ENCODE assay signal across 15 cellular contexts in the genomic region with DNA sequence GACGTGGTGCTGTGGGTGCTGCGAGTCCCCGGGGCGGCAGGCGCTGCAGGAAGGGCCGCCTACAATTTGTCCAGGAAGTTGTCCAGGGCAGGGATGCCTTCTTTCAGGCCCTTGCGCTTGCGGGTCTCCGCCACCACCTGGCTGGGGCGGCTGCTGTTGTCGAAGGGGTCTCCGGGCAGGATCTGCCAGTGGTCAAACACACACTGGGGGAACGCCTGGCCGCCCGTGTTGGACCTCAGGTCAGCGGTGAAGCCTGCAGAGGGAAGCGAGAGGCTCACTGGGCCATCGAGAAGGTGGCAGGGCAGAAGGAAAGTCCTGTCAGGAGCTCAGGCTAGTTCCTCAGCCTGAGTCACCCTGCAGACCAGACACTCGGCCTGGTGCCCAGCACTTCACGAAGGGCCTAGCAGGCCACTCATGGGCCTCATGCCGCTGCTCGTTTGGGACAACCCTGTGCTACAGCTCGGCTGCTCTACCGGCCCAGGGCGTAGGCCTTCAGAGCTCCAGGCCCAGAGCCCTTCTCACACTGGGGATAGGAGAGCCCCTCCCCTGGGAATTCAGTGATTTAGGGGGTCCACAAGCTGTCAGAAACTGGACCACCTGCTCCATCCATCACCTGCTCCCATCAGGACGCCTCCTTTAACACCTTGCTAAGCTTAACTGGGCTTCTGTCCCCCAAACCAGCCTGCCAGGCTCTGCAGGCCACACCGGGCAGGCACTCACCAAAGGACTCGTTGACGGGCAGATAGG. TPM values are rescaled to one million over a fixed set of nuclear protein-coding genes. Genes with fewer than 3 reads are reported as not detected.
DNase-seq lines count a peak whose midpoint lies in the region; ATAC-seq and TF ChIP-seq lines count a peak whose summit lies in the region.
"Had no signal": no experiment of that assay in that cellular context is flagged by ENCODE, and none has a peak within 500 bp of the region (broad histone marks: within the 10 kb centered on the region; RNA-seq: fewer than 3 reads in every experiment).

No MANE protein-coding gene starts in this region.

- peaks cover 7% of the 10 kb centered on the region for H3K36me3 Mint-ChIP-seq in natural killer cell
- peaks cover 4% of the 10 kb centered on the region for H3K36me3 Mint-ChIP-seq in natural killer cell treated with Interleukin-12 subunit alpha and Interleukin-12 subunit beta and Interleukin-15 and Interleukin-18, amount 100 ng/mL, for 72 hours

- peak in 1 of 3 donors; percentile 7 for ATAC-seq in natural killer cell
- ATAC-seq in natural killer cell treated with Interleukin-12 subunit alpha and Interleukin-12 subunit beta and Interleukin-15 and Interleukin-18, amount 100 ng/mL, for 72 hours = no peak
- peak; percentile 16 for ATAC-seq in left ventricle myocardium superior
- no peak for ATAC-seq in HG03139 (IDR thresholded peaks at IDR 0.05; ENCODE audit: unreplicated experiment)
- no peak for ATAC-seq in GM21529 (IDR thresholded peaks at IDR 0.05; ENCODE audit: unreplicated experiment)
- ATAC-seq: stimulated activated memory B cell treated with anti-CD40 and anti-IgM and Interleukin-4, amounts not matched to agents 10 μg/mL and 1 μg/mL and 100 μg/mL, for 72 hours had no signal

- TF ChIP-seq EP300 in SK-N-SH (IDR thresholded peaks at IDR 0.05; ENCODE audit: borderline replicate concordance in 1 of 2, low read depth in 1 of 2, low read length in 1 of 2) = no peak

- 94% methylated on average over 16 of the region's 29 CpGs for WGBS in SK-N-SH (ENCODE audit: low lambda C conversion rate)

- peaks cover 48% of the 10 kb centered on the region for H3K79me2 ChIP-seq in SK-N-SH (ENCODE audit: insufficient read depth)

- peak overlapping the region in 1 of 2 experiments; percentile 22; a peak in 1 of 4 replicates for H3K4me3 ChIP-seq in SK-N-SH (ENCODE audit: low read depth in 2 of 2, low read length in 1 of 2)
- H3K4me3 ChIP-seq: colonic mucosa, heart right ventricle had no signal

- peak overlapping the region; percentile 4 to 14; a peak in 1 of 4 replicates for H3K27ac ChIP-seq in SK-N-SH (ENCODE audit: low read depth in 2 of 2, low read length in 1 of 2)
- H3K27ac ChIP-seq: colonic mucosa had no signal

- H3K9me3 Mint-ChIP-seq in natural killer cell = no peaks in the 10 kb centered on the region
- H3K9me3 Mint-ChIP-seq in natural killer cell treated with Interleukin-12 subunit alpha and Interleukin-12 subunit beta and Interleukin-15 and Interleukin-18, amount 100 ng/mL, for 72 hours = no peaks in the 10 kb centered on the region
- H3K9me3 Mint-ChIP-seq: CD14-positive monocyte; stimulated activated memory B cell treated with anti-CD40 and anti-IgM and Interleukin-4, amounts not matched to agents 10 μg/mL and 1 μg/mL and 100 μg/mL, for 72 hours had no signal

- CTCF ChIA-PET in SK-N-SH (lab: Yijun Ruan, JAX) = interaction anchor here (1.0 to 3.6 kb wide), 4 partner anchors 9 to 164 kb away, joined by 3 to 15 read pairs (median 6); partner anchors contain the start of gene EEF2

- intact Hi-C loops in natural killer cell (cut with micrococcal nuclease) (no loop called here), left ventricle myocardium superior (cut with micrococcal nuclease) (no loop called here)

- H3F3A ChIP-seq in SK-N-SH (replicated peaks; ENCODE audit: insufficient read depth) = peaks cover 63% of the 10 kb centered on the region

- H3K4me2 ChIP-seq in SK-N-SH = no peak overlapping the region

- TF ChIP-seq RAD21 in SK-N-SH (IDR thresholded peaks at IDR 0.05; ENCODE audit: low read length) = no peak

- peaks cover 81% of the 10 kb centered on the region for H4K20me1 ChIP-seq in SK-N-SH (ENCODE audit: insufficient read depth)

- H2AFZ ChIP-seq in SK-N-SH (ENCODE audit: low read depth) = no peak overlapping the region

- H3K9ac ChIP-seq in SK-N-SH = no peak overlapping the region

- no peak for TF ChIP-seq CTCF in natural killer cell (IDR thresholded peaks at IDR 0.05)
- TF ChIP-seq CTCF in SK-N-SH (IDR thresholded peaks at IDR 0.05) = no peak

- POLR2A ChIA-PET in SK-N-SH (lab: Yijun Ruan, JAX) = interaction anchor here (2.8 kb wide), 1 partner anchor 8 kb away, joined by 17 read pairs; the partner anchor contains the start of gene EEF2

- no peak for DNase-seq in natural killer cell
- no peak for DNase-seq in natural killer cell treated with Interleukin-12 subunit alpha and Interleukin-12 subunit beta and Interleukin-15 and Interleukin-18, amount 100 ng/mL, for 72 hours (ENCODE audit: low spot score)
- DNase-seq in SK-N-SH = peak; percentile 19
- DNase-seq in left ventricle myocardium superior = no peak
- peak; percentile 55 for DNase-seq in ureter (ENCODE audit: low spot score)
- DNase-seq in GOT3 (lab: John Stamatoyannopoulos, UW) = no peak
- DNase-seq: colonic mucosa; NCI-H1105; NK-92 treated with Interleukin-12 subunit alpha and Interleukin-12 subunit beta, amount 100 ng/mL, for 24 hours; small intestine had no signal

- no peaks in the 10 kb centered on the region for H3K27me3 Mint-ChIP-seq in natural killer cell (ENCODE audit: low read depth in 2 of 2)
- no peaks in the 10 kb centered on the region for H3K27me3 Mint-ChIP-seq in natural killer cell treated with Interleukin-12 subunit alpha and Interleukin-12 subunit beta and Interleukin-15 and Interleukin-18, amount 100 ng/mL, for 72 hours
- H3K27me3 Mint-ChIP-seq: stimulated activated memory B cell treated with anti-CD40 and anti-IgM and Interleukin-4, amounts not matched to agents 10 μg/mL and 1 μg/mL and 100 μg/mL, for 72 hours had no signal

- peaks cover 0 to 4% of the 10 kb centered on the region in 2 donors for H3K4me1 Mint-ChIP-seq in natural killer cell
- H3K4me1 Mint-ChIP-seq in natural killer cell treated with Interleukin-12 subunit alpha and Interleukin-12 subunit beta and Interleukin-15 and Interleukin-18, amount 100 ng/mL, for 72 hours (ENCODE audit: low read depth in 2 of 2) = peaks cover 10 to 12% of the 10 kb centered on the region in 2 donors
- H3K4me1 Mint-ChIP-seq: CD14-positive monocyte had no signal

- H3K27me3 ChIP-seq in SK-N-SH (ENCODE audit: insufficient read depth) = no peaks in the 10 kb centered on the region
- H3K27me3 ChIP-seq: colonic mucosa, heart right ventricle had no signal

- H3K36me3 ChIP-seq in SK-N-SH (replicated peaks in 1 of 2; ENCODE audit: control insufficient read depth in 1 of 2, insufficient read depth in 2 of 2, low read length in 1 of 2) = peaks cover 58 to 61% of the 10 kb centered on the region in 2 experiments

- H3K4me3 Mint-ChIP-seq in natural killer cell = peak overlapping the region; percentile 31
- H3K4me3 Mint-ChIP-seq in natural killer cell treated with Interleukin-12 subunit alpha and Interleukin-12 subunit beta and Interleukin-15 and Interleukin-18, amount 100 ng/mL, for 72 hours = no peak overlapping the region
- H3K4me3 Mint-ChIP-seq: CD14-positive monocyte; stimulated activated memory B cell treated with anti-CD40 and anti-IgM and Interleukin-4, amounts not matched to agents 10 μg/mL and 1 μg/mL and 100 μg/mL, for 72 hours had no signal

- H3K27ac Mint-ChIP-seq in natural killer cell = peak overlapping the region; percentile 23 to 70
- H3K27ac Mint-ChIP-seq in natural killer cell treated with Interleukin-12 subunit alpha and Interleukin-12 subunit beta and Interleukin-15 and Interleukin-18, amount 100 ng/mL, for 72 hours = no peak overlapping the region
- H3K27ac Mint-ChIP-seq: stimulated activated memory B cell treated with anti-CD40 and anti-IgM and Interleukin-4, amounts not matched to agents 10 μg/mL and 1 μg/mL and 100 μg/mL, for 72 hours had no signal

- H3K9me3 ChIP-seq in SK-N-SH = no peaks in the 10 kb centered on the region
- H3K9me3 ChIP-seq: colonic mucosa, heart right ventricle had no signal

- no peaks in the 10 kb centered on the region; a peak in 1 of 4 replicates for H3K4me1 ChIP-seq in SK-N-SH (ENCODE audit: control insufficient read depth in 1 of 2, insufficient read depth in 2 of 2, low read depth in 1 of 2, low read length in 1 of 2)
- H3K4me1 ChIP-seq: colonic mucosa had no signal

- no peaks in the 10 kb centered on the region for H3K9me2 ChIP-seq in SK-N-SH

RNA-seq across cellular contexts. Expression of gene DAPK3, which starts 5.8 kb away (rescaled TPM):
- 10 to 100 TPM; 54.3 to 66.4 (median 58.1) TPM for total RNA-seq in natural killer cell
- total RNA-seq in natural killer cell treated with Interleukin-12 subunit alpha and Interleukin-12 subunit beta and Interleukin-15 and Interleukin-18, amount 100 ng/mL, for 72 hours = 10 to 100 TPM; 48.1 to 54.5 TPM
- 118 and 142 TPM in 2 replicates for polyA plus RNA-seq in SK-N-SH (2012; rRNA removed)
- 67.8 and 92.3 TPM in 2 replicates for polyA plus RNA-seq in SK-N-SH (2012; cell fraction: cytosol; rRNA removed)
- 184 and 238 TPM in 2 replicates for polyA plus RNA-seq in SK-N-SH (2012; cell fraction: nucleus; rRNA removed)
- 68.5 TPM for total RNA-seq in left ventricle myocardium superior
- total RNA-seq in ureter = 53.0 TPM

RNA-seq across cellular contexts. Expression of gene EEF2, which starts 8.6 kb away (rescaled TPM):
- total RNA-seq in natural killer cell (1,000 to 10,000 TPM; 1,302 to 1,442 (median 1,437) TPM), left ventricle myocardium superior (2,417 TPM), ureter (2,169 TPM)
- total RNA-seq in natural killer cell treated with Interleukin-12 subunit alpha and Interleukin-12 subunit beta and Interleukin-15 and Interleukin-18, amount 100 ng/mL, for 72 hours = 1,000 to 10,000 TPM; 1,877 to 2,672 TPM
- 1,295 and 1,553 TPM in 2 replicates for polyA plus RNA-seq in SK-N-SH (2012; rRNA removed)
- 756 and 1,170 TPM in 2 replicates for polyA plus RNA-seq in SK-N-SH (2012; cell fraction: cytosol; rRNA removed)
- 816 and 855 TPM in 2 replicates for polyA plus RNA-seq in SK-N-SH (2012; cell fraction: nucleus; rRNA removed)

RNA-seq across cellular contexts. Expression of gene PIAS4, which starts 30.9 kb away (rescaled TPM):
- total RNA-seq in natural killer cell (10 to 100 TPM; 25.4 to 39.4 (median 26.8) TPM), left ventricle myocardium superior (19.8 TPM), ureter (27.3 TPM)
- total RNA-seq in natural killer cell treated with Interleukin-12 subunit alpha and Interleukin-12 subunit beta and Interleukin-15 and Interleukin-18, amount 100 ng/mL, for 72 hours = 10 to 100 TPM; 39.4 to 58.6 TPM
- polyA plus RNA-seq in SK-N-SH (2012; rRNA removed) = 7.7 and 14.1 TPM in 2 replicates
- 4.8 and 7.9 TPM in 2 replicates for polyA plus RNA-seq in SK-N-SH (2012; cell fraction: cytosol; rRNA removed)
- 17.7 and 23.8 TPM in 2 replicates for polyA plus RNA-seq in SK-N-SH (2012; cell fraction: nucleus; rRNA removed)

RNA-seq across cellular contexts. Expression of gene NMRK2, which starts 43.8 kb away (rescaled TPM):
- total RNA-seq in natural killer cell (not detected), left ventricle myocardium superior (1,046 TPM), ureter (not detected)
- not detected for total RNA-seq in natural killer cell treated with Interleukin-12 subunit alpha and Interleukin-12 subunit beta and Interleukin-15 and Interleukin-18, amount 100 ng/mL, for 72 hours
- polyA plus RNA-seq in SK-N-SH (2012; rRNA removed) = not detected in 2 replicates
- polyA plus RNA-seq in SK-N-SH (2012; cell fraction: cytosol; rRNA removed) = not detected in 2 replicates
- not detected in 2 replicates for polyA plus RNA-seq in SK-N-SH (2012; cell fraction: nucleus; rRNA removed)
- polyA plus RNA-seq: CD14-positive monocyte had no signal

Comparison
In these comparisons a context has a peak if more than half of its experiments do, and no peak if none do; other contexts are left out.
1. H3K27ac Mint-ChIP-seq: peak in natural killer cell (2 of 2); none in natural killer cell treated with Interleukin-12 subunit alpha and Interleukin-12 subunit beta and Interleukin-15 and Interleukin-18, amount 100 ng/mL, for 72 hours (0 of 2).
2. DNase-seq: peak in SK-N-SH (single experiment) and ureter (single experiment); none in natural killer cell (single experiment), natural killer cell treated with Interleukin-12 subunit alpha and Interleukin-12 subunit beta and Interleukin-15 and Interleukin-18, amount 100 ng/mL, for 72 hours (single experiment), left ventricle myocardium superior (single experiment) and GOT3 (single experiment).